In the genomic region with DNA sequence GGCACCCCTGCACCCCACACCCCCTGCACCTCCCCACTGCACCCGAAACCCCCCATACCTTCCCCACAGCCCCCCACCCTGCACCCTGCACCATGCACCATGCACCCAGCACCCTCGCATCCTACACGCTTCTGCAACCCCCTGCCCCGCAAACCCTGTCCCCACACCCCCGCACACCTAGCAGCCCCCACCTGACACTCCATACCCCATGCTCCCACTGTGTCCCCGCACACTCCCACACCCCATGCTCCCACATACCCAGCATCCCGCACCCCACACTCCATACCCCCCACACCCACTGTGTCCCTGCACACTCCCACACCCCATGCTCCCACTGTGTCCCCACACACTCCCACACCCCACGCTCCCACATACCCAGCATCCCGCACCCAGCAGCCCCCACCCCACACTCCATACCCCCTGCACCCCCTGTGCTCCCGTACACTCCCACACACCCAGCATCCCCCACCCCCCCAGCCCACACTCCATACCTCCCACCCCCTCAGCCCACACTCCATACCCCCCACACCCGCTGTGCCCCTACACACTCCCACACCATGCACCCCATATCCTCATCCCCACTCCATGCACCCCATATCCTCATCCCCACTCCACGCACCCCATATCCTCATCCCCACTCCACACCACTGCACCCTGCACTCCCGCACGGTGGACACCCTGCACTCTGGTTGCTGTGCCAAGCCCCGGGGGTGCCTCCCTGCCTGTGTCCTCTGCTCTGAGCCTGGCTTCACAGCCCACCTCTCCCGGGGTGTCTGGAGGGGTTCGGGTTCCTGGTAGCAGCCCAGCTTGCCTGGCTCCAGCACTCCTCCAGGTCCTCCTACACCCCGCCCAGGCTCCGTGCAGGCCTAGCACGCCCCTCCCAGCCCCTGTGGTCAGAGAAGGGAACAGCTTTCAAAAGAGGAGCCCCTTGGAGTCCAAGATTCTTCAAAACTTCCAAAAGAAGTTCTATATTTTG, we compare ENCODE assay signal across 16 cellular contexts.
DNase-seq lines count a peak whose midpoint lies in the region; ATAC-seq, FAIRE-seq and TF ChIP-seq lines count a peak whose summit lies in the region.
"Had no signal": no experiment of that assay in that cellular context is flagged by ENCODE, and none has a peak within 500 bp of the region (broad histone marks: within the 10 kb centered on the region; RNA-seq: fewer than 3 reads in every experiment).

No MANE protein-coding gene starts in this region.

- H3K36me3 ChIP-seq in lower lobe of right lung (no peaks in the 10 kb centered on the region), aorta (ENCODE audit: control insufficient read depth in 1 of 2, insufficient read depth in 2 of 2, low read length in 1 of 2) (no peaks in the 10 kb centered on the region), adrenal gland (replicated peaks in 1 of 2) (no peaks in the 10 kb centered on the region)
- H3K36me3 ChIP-seq: gastrocnemius medialis had no signal

- no peak for ATAC-seq in Right ventricle myocardium inferior
- no peak for ATAC-seq in lower lobe of right lung
- ATAC-seq in aorta (ENCODE audit: low FRiP score), result no peak
- ATAC-seq in GM21515 (IDR thresholded peaks at IDR 0.05; ENCODE audit: unreplicated experiment), result no peak
- ATAC-seq: activated T-helper 17 cell treated with anti-CD3 and anti-CD28 coated beads, Interleukin-2, amount 50 U/mL, for 72 hours; gastrocnemius medialis had no signal

- H3K27ac ChIP-seq in coronary artery (no peak overlapping the region), lower lobe of right lung (no peak overlapping the region), aorta (ENCODE audit: low read depth in 1 of 2, low read length in 2 of 2) (no peak overlapping the region), adrenal gland (no peak overlapping the region)
- H3K27ac ChIP-seq: gastrocnemius medialis, PC-9 had no signal

- peak; percentile 66 for DNase-seq in cardiac septum (ENCODE audit: low spot score)
- DNase-seq in Right ventricle myocardium inferior (ENCODE audit: missing footprints), result no peak
- DNase-seq in coronary artery (ENCODE audit: low spot score), result peak; percentile 74
- DNase-seq in lower lobe of right lung, result peak; percentile 24
- peak; percentile 43 to 57 for DNase-seq in aorta
- no peak for DNase-seq in adrenal gland
- DNase-seq in frontal cortex (ENCODE audit: low spot score in 2 of 2), result no peak
- DNase-seq: activated CD4-positive, alpha-beta memory T cell treated with anti-CD3 and anti-CD28 coated beads, Interleukin-2, amount 10 ng/mL, durations not matched to agents 7 days and 5 days; mammary epithelial cell; naive B cell; PC-9 had no signal

- H3K9me3 ChIP-seq in lower lobe of right lung (no peaks in the 10 kb centered on the region), aorta (ENCODE audit: control insufficient read depth, low read length) (no peaks in the 10 kb centered on the region), adrenal gland (replicated peaks in 1 of 3) (no peaks in the 10 kb centered on the region)
- H3K9me3 ChIP-seq: gastrocnemius medialis had no signal

- TF ChIP-seq CTCF in coronary artery (IDR thresholded peaks at IDR 0.05) (no peak), lower lobe of right lung (IDR thresholded peaks at IDR 0.05) (no peak), adrenal gland (IDR thresholded peaks at IDR 0.05) (no peak)

- TF ChIP-seq POLR2A in adrenal gland (IDR thresholded peaks at IDR 0.05), result no peak

- WGBS in aorta, 2 donors, result 94 to 95% methylated on average over 20 of the region's 20 CpGs
- 68 to 83% (median 78%) methylated on average over 10 to 20 of the region's 20 CpGs for WGBS in adrenal gland, 4 donors

- no peak for FAIRE-seq in frontal cortex (lab: Jason Lieb, UNC)
- FAIRE-seq: astrocyte, colon had no signal

- no peak overlapping the region for H3K4me3 ChIP-seq in coronary artery
- H3K4me3 ChIP-seq in lower lobe of right lung, result no peak overlapping the region
- H3K4me3 ChIP-seq in aorta (ENCODE audit: low read length in 2 of 2), result no peak overlapping the region
- H3K4me3 ChIP-seq in adrenal gland, result no peak overlapping the region
- H3K4me3 ChIP-seq: gastrocnemius medialis, PC-9 had no signal

- intact Hi-C loops in cardiac septum (cut with DNase I), result loop anchor here (5.0 kb wide), 1 partner anchor 188 kb away; the partner anchor contains the start of gene NFATC1
- intact Hi-C loops in Right ventricle myocardium inferior (cut with DNase I), result no loop called here
- intact Hi-C loops in lower lobe of right lung (cut with DNase I), result no loop called here
- intact Hi-C loops in aorta (cut with DNase I), result loop anchor here (5.0 kb wide), 3 partner anchors 52 to 198 kb away; no protein-coding TSS in a partner anchor
- intact Hi-C loops in adrenal gland (cut with DNase I), result no loop called here

- H3K27me3 ChIP-seq in lower lobe of right lung (ENCODE audit: low read depth) (peaks cover 9% of the 10 kb centered on the region), aorta (ENCODE audit: control insufficient read depth in 1 of 2, insufficient read depth in 2 of 2, low read length in 1 of 2) (no peaks in the 10 kb centered on the region), adrenal gland (no peaks in the 10 kb centered on the region)

- H3K4me1 ChIP-seq in lower lobe of right lung (peaks cover 6% of the 10 kb centered on the region), aorta (ENCODE audit: control insufficient read depth in 1 of 2, insufficient read depth in 2 of 2, low read length in 2 of 2) (no peaks in the 10 kb centered on the region), adrenal gland (replicated peaks in 1 of 2) (peaks cover 0 to 7% of the 10 kb centered on the region in 2 donors)

Comparison
In these comparisons a context has a peak if more than half of its experiments do, and no peak if none do; other contexts are left out.
1. DNase-seq: peak in cardiac septum (single experiment), coronary artery (single experiment), lower lobe of right lung (single experiment) and aorta (2 of 2); none in Right ventricle myocardium inferior (single experiment), adrenal gland (0 of 7) and frontal cortex (0 of 2).
2. intact Hi-C loops: an anchor here in cardiac septum (5.0 kb wide) and aorta (5.0 kb wide); none called in Right ventricle myocardium inferior, lower lobe of right lung and adrenal gland.